In the genomic region with DNA sequence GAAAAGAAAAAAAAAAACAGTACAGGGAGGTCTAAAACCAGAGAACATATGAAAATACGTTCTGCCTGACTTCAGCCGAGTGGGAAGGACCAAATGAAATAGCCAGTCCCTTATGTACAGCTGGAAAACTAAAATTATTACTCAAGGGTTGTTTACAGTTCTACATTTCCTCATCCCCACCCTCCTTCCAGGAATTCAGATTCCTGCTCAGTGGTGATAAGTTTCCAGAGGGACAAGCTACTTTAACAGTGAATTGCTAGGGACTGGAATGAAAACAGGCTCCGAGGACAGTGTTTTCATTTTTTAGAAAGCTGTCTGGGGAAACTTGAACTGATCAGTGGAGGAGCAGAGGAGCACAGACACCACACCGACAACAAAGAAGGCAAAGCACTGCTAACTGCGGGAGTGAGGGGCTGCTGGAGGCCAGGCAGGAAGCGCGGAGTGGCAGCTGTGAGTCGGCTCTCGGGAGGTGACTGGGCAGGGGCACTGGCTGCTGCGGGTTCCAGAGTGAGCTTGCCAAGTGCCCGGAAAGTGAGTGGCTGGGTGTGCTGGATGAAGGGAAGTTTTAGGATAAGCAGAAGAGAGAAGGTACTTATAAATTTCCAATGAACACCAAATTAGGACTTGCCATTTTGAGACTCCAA, we compare ENCODE assay signal across 1 cellular context.
TF ChIP-seq lines count a peak whose summit lies in the region.

No MANE protein-coding gene starts in this region.

TF ChIP-seq in WTC11, 78 proteins besides CTCF, POLR2A, EP300 and RAD21 (continued from another document):
- TF ChIP-seq, protein P1, sequence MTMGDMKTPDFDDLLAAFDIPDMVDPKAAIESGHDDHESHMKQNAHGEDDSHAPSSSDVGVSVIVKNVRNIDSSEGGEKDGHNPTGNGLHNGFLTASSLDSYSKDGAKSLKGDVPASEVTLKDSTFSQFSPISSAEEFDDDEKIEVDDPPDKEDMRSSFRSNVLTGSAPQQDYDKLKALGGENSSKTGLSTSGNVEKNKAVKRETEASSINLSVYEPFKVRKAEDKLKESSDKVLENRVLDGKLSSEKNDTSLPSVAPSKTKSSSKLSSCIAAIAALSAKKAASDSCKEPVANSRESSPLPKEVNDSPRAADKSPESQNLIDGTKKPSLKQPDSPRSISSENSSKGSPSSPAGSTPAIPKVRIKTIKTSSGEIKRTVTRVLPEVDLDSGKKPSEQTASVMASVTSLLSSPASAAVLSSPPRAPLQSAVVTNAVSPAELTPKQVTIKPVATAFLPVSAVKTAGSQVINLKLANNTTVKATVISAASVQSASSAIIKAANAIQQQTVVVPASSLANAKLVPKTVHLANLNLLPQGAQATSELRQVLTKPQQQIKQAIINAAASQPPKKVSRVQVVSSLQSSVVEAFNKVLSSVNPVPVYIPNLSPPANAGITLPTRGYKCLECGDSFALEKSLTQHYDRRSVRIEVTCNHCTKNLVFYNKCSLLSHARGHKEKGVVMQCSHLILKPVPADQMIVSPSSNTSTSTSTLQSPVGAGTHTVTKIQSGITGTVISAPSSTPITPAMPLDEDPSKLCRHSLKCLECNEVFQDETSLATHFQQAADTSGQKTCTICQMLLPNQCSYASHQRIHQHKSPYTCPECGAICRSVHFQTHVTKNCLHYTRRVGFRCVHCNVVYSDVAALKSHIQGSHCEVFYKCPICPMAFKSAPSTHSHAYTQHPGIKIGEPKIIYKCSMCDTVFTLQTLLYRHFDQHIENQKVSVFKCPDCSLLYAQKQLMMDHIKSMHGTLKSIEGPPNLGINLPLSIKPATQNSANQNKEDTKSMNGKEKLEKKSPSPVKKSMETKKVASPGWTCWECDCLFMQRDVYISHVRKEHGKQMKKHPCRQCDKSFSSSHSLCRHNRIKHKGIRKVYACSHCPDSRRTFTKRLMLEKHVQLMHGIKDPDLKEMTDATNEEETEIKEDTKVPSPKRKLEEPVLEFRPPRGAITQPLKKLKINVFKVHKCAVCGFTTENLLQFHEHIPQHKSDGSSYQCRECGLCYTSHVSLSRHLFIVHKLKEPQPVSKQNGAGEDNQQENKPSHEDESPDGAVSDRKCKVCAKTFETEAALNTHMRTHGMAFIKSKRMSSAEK (CRISPR knock-in tag; IDR thresholded peaks at IDR 0.05; ENCODE audit: borderline replicate concordance): no peak
- TF ChIP-seq, protein P2, sequence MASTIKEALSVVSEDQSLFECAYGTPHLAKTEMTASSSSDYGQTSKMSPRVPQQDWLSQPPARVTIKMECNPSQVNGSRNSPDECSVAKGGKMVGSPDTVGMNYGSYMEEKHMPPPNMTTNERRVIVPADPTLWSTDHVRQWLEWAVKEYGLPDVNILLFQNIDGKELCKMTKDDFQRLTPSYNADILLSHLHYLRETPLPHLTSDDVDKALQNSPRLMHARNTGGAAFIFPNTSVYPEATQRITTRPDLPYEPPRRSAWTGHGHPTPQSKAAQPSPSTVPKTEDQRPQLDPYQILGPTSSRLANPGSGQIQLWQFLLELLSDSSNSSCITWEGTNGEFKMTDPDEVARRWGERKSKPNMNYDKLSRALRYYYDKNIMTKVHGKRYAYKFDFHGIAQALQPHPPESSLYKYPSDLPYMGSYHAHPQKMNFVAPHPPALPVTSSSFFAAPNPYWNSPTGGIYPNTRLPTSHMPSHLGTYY (CRISPR knock-in tag; IDR thresholded peaks at IDR 0.05): no peak
- no peak for TF ChIP-seq ELF4 (CRISPR knock-in tag; IDR thresholded peaks at IDR 0.05; ENCODE audit: low read depth)
- TF ChIP-seq ZNF121 (CRISPR knock-in tag; IDR thresholded peaks at IDR 0.05): no peak
